Comparison of ENCODE assay signal across 11 cellular contexts in genomic region chr17:12024332-12024731, GRCh38. TPM values are rescaled to one million over a fixed set of nuclear protein-coding genes. Genes with fewer than 3 reads are reported as not detected.
DNase-seq lines count a peak whose midpoint lies in the region; ATAC-seq, FAIRE-seq and TF ChIP-seq lines count a peak whose summit lies in the region.
"Had no signal": no experiment of that assay in that cellular context is flagged by ENCODE, and none has a peak within 500 bp of the region (broad histone marks: within the 10 kb centered on the region; RNA-seq: fewer than 3 reads in every experiment).

No MANE protein-coding gene starts in this region.

- peaks cover 7% of the 10 kb centered on the region for H3K79me1 ChIP-seq in mesenchymal stem cell (replicated peaks; ENCODE audit: low read length, poor library complexity, severe bottlenecking)

- H2BK5ac ChIP-seq in mesenchymal stem cell (ENCODE audit: low read depth, low read length, poor library complexity, severe bottlenecking) = no peak overlapping the region

- H3K18ac ChIP-seq in mesenchymal stem cell (ENCODE audit: low read depth in 1 of 2, low read length in 2 of 2) = no peak overlapping the region

- TF ChIP-seq CTCF in DND-41 (IDR thresholded peaks at IDR 0.05; ENCODE audit: borderline replicate concordance, extremely low read depth, low read length, poor library complexity, severe bottlenecking) (no peak), bronchial epithelial cell (IDR thresholded peaks at IDR 0.05; ENCODE audit: insufficient read depth, low read length, severe bottlenecking) (no peak), tibial nerve (IDR thresholded peaks at IDR 0.05) (no peak)

- H4K91ac ChIP-seq in mesenchymal stem cell (ENCODE audit: low read length) = no peak overlapping the region

- H4K8ac ChIP-seq in mesenchymal stem cell (ENCODE audit: low read length) = no peak overlapping the region

- TF ChIP-seq EP300 in tibial nerve (IDR thresholded peaks at IDR 0.05) = no peak

- H3K23ac ChIP-seq in mesenchymal stem cell (ENCODE audit: low read length in 2 of 2) = no peak overlapping the region

- peaks cover 34% of the 10 kb centered on the region for H3K4me1 ChIP-seq in DND-41 (ENCODE audit: insufficient read depth, low read length)
- H3K4me1 ChIP-seq in mesenchymal stem cell (ENCODE audit: control insufficient read depth, insufficient read depth, low read depth, low read length) = no peaks in the 10 kb centered on the region
- H3K4me1 ChIP-seq in tibial nerve = peaks cover 0 to 42% (median 7%) of the 10 kb centered on the region in 4 donors

- H3K4me2 ChIP-seq in DND-41 (ENCODE audit: insufficient read depth, low read length) = 0 out of 2 replicates have a peak overlapping the region, but pooled peaks have one; percentile 6
- no peak overlapping the region for H3K4me2 ChIP-seq in mesenchymal stem cell (ENCODE audit: low read length, poor library complexity, severe bottlenecking)

- H3K9ac ChIP-seq in DND-41 (ENCODE audit: low read depth, low read length) (no peak overlapping the region), mesenchymal stem cell (ENCODE audit: low read length) (no peak overlapping the region)

- no peak for FAIRE-seq in bronchial epithelial cell (lab: Jason Lieb, UNC)

- peaks cover 84% of the 10 kb centered on the region for H3K79me2 ChIP-seq in DND-41 (ENCODE audit: insufficient read depth, low read length)

- no peak for ATAC-seq in DND-41 (ENCODE audit: insufficient read depth, low read depth)

- WGBS in mesenchymal stem cell = no CpG with 5 or more reads among the region's 1 CpG
- WGBS in tibial nerve, 2 donors = 59 to 62% methylated on average over 1 of the region's 1 CpG

- DNase-seq in DND-41 = no peak
- DNase-seq in M059J (ENCODE audit: low read depth) = peak; percentile 87
- peak; percentile 97 for DNase-seq in bronchial epithelial cell (ENCODE audit: low read depth)
- DNase-seq in mesenchymal stem cell = peak; percentile 26
- DNase-seq in tibial nerve (ENCODE audit: low spot score in 2 of 2) = no peak
- DNase-seq in stimulated activated CD4-positive, alpha-beta T cell treated with anti-CD3 and anti-CD28 coated beads, Interleukin-2, amount 100 ng/mL, for 48 hours = no peak
- no peak for DNase-seq in cortex of kidney (lab: John Stamatoyannopoulos, UW)
- no peak for DNase-seq in NCI-H446 treated with DMSO at 0.1 percent for 48 hours (lab: John Stamatoyannopoulos, UW)
- DNase-seq: amniotic stem cell; CD4-positive, alpha-beta memory T cell; NCI-H524 treated with DMSO at 0.1 percent for 48 hours had no signal

- no peak overlapping the region for H2BK15ac ChIP-seq in mesenchymal stem cell (ENCODE audit: low read depth, poor library complexity, severe bottlenecking)

- TF ChIP-seq POLR2A in tibial nerve (IDR thresholded peaks at IDR 0.05) = no peak

- H3K36me3 ChIP-seq in DND-41 (ENCODE audit: insufficient read depth, low read length) (no peaks in the 10 kb centered on the region), bronchial epithelial cell (ENCODE audit: control insufficient read depth, insufficient read depth, low read length) (no peaks in the 10 kb centered on the region), mesenchymal stem cell (ENCODE audit: control insufficient read depth in 1 of 2, insufficient read depth in 2 of 2, low read depth in 1 of 2, low read length in 2 of 2) (no peaks in the 10 kb centered on the region), tibial nerve (no peaks in the 10 kb centered on the region)

- H3K4ac ChIP-seq in mesenchymal stem cell (ENCODE audit: low read depth in 1 of 2, low read length in 2 of 2) = no peak overlapping the region

- no peak overlapping the region for H3K14ac ChIP-seq in mesenchymal stem cell (ENCODE audit: low read length in 2 of 2)

- H2AK5ac ChIP-seq in mesenchymal stem cell (ENCODE audit: low read length, severe bottlenecking) = no peak overlapping the region

- H3K27me3 ChIP-seq in DND-41 (ENCODE audit: insufficient read depth, low read length, poor library complexity) (peaks cover 12% of the 10 kb centered on the region), bronchial epithelial cell (ENCODE audit: control insufficient read depth, insufficient read depth, low read length) (no peaks in the 10 kb centered on the region), mesenchymal stem cell (ENCODE audit: control insufficient read depth in 1 of 2, insufficient read depth in 1 of 2, low read length in 2 of 2) (peaks cover 0 to 4% of the 10 kb centered on the region in 2 experiments), tibial nerve (no peaks in the 10 kb centered on the region)

- no peak overlapping the region for H2BK120ac ChIP-seq in mesenchymal stem cell (ENCODE audit: low read depth, low read length)

- no peak overlapping the region for H3K27ac ChIP-seq in DND-41 (ENCODE audit: low read length)
- no peak overlapping the region for H3K27ac ChIP-seq in mesenchymal stem cell (ENCODE audit: low read length, poor library complexity, severe bottlenecking)
- H3K27ac ChIP-seq in tibial nerve = no peak overlapping the region

- H3K4me3 ChIP-seq in DND-41 (ENCODE audit: low read depth in 1 of 2, low read length in 2 of 2) (no peak overlapping the region), bronchial epithelial cell (ENCODE audit: low read depth, low read length) (no peak overlapping the region), mesenchymal stem cell (ENCODE audit: insufficient read depth in 1 of 2, low read depth in 1 of 2, low read length in 2 of 2) (no peak overlapping the region), tibial nerve (no peak overlapping the region)

- H3K9me3 ChIP-seq in DND-41 (ENCODE audit: insufficient read depth, low read length, severe bottlenecking) (no peaks in the 10 kb centered on the region), mesenchymal stem cell (ENCODE audit: control insufficient read depth, low read length) (no peaks in the 10 kb centered on the region), tibial nerve (no peaks in the 10 kb centered on the region)

- H2AFZ ChIP-seq in DND-41 (ENCODE audit: low read depth, low read length) (no peak overlapping the region), mesenchymal stem cell (ENCODE audit: low read depth, low read length) (no peak overlapping the region)

- peaks cover 63% of the 10 kb centered on the region for H4K20me1 ChIP-seq in DND-41 (ENCODE audit: insufficient read depth, low read length)

- no peak overlapping the region for H2BK12ac ChIP-seq in mesenchymal stem cell (ENCODE audit: low read length in 2 of 2)

RNA-seq across cellular contexts. Expression of gene MAP2K4, which starts 3.7 kb away (rescaled TPM):
- total RNA-seq in M059J (2014; rRNA removed; shearing (Covaris generic)) = 27.0 and 31.5 TPM in 2 replicates
- total RNA-seq in bronchial epithelial cell (27.9 and 29.8 TPM in 2 replicates), tibial nerve (10 to 100 TPM; 17.6 to 28.6 (median 24.0) TPM)
- polyA plus RNA-seq in mesenchymal stem cell (2013, experiment 1 of 2) = 20.1 TPM
- polyA plus RNA-seq in mesenchymal stem cell (2013, experiment 2 of 2) = 22.7 TPM

RNA-seq across cellular contexts. Expression of gene ZNF18, which starts 27.1 kb away (rescaled TPM):
- total RNA-seq in M059J (2014; rRNA removed; shearing (Covaris generic)) = 3.1 and 5.7 TPM in 2 replicates
- total RNA-seq in bronchial epithelial cell = 7.9 and 9.5 TPM in 2 replicates
- polyA plus RNA-seq in mesenchymal stem cell (2013, experiment 1 of 2) = 4.5 TPM
- polyA plus RNA-seq in mesenchymal stem cell (2013, experiment 2 of 2) = 4.8 TPM
- 10 to 100 TPM in 3 of 4 donors, 1 to 10 TPM in 1; 9.2 to 18.4 (median 12.9) TPM for total RNA-seq in tibial nerve

Comparison
In these comparisons a context has a peak if more than half of its experiments do, and no peak if none do; other contexts are left out.
1. DNase-seq: peak in M059J (single experiment), bronchial epithelial cell (single experiment) and mesenchymal stem cell (single experiment); none in DND-41 (single experiment), tibial nerve (0 of 2), stimulated activated CD4-positive, alpha-beta T cell treated with anti-CD3 and anti-CD28 coated beads, Interleukin-2, amount 100 ng/mL, for 48 hours (0 of 2), cortex of kidney (single experiment) and NCI-H446 treated with DMSO at 0.1 percent for 48 hours (single experiment).